In the genomic region with DNA sequence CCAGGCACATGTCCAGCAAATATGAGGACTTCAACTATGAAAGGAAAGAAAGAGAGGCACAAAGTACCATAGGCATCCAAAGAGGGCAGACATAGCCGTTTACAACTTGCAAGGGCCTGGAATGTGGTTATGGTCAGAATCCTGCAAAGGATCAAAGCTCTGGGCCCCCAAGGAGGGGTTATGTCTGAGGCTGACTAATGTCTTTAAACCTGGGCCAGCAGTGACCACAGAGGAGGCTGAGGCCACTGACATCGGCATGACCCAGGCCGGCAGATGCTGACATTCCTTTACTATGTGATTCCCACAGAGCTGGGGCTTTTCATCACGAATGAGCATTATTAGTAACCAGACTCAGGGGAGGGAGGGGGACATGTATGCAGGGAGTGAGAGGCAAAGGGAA, we compare ENCODE assay signal across 18 cellular contexts.
A peak's percentile ranks its signal among the peaks of the same experiment; 100 is the strongest.
DNase-seq lines count a peak whose midpoint lies in the region; ATAC-seq and TF ChIP-seq lines count a peak whose summit lies in the region.
"Had no signal": no experiment of that assay in that cellular context is flagged by ENCODE, and none has a peak within 500 bp of the region (broad histone marks: within the 10 kb centered on the region; RNA-seq: fewer than 3 reads in every experiment).

No MANE protein-coding gene starts in this region.

- H3K4ac ChIP-seq in trophoblast cell (ENCODE audit: low read depth, low read length): no peak overlapping the region

- no peak overlapping the region for H3K18ac ChIP-seq in trophoblast cell (ENCODE audit: low read length)

- H3K4me1 ChIP-seq in fibroblast of lung (ENCODE audit: control insufficient read depth, extremely low read depth, insufficient read depth, low read length) (peaks cover 11% of the 10 kb centered on the region), trophoblast cell (ENCODE audit: control insufficient read depth in 1 of 2, insufficient read depth in 2 of 2, low read length in 2 of 2) (peaks cover 5 to 12% of the 10 kb centered on the region in 2 experiments)

- H3K27ac ChIP-seq in fibroblast of lung (ENCODE audit: insufficient read depth, low read length) (no peak overlapping the region), trophoblast cell (ENCODE audit: low read depth, low read length) (peak overlapping the region; percentile 32)
- H3K27ac ChIP-seq: HL-60 had no signal

- H3K14ac ChIP-seq in trophoblast cell (ENCODE audit: low read length): no peak overlapping the region

- H3K23ac ChIP-seq in trophoblast cell (ENCODE audit: low read length): no peak overlapping the region

- H3K36me3 ChIP-seq in fibroblast of lung (ENCODE audit: control insufficient read depth, insufficient read depth, low read length) (no peaks in the 10 kb centered on the region), trophoblast cell (ENCODE audit: control insufficient read depth in 1 of 2, insufficient read depth in 2 of 2, low read length in 2 of 2) (no peaks in the 10 kb centered on the region)

- WGBS in trophoblast cell (ENCODE audit: extremely low coverage, insufficient coverage, insufficient read length): no CpG with 5 or more reads among the region's 4 CpGs

- no peaks in the 10 kb centered on the region for H3K27me3 ChIP-seq in fibroblast of lung (ENCODE audit: control insufficient read depth, insufficient read depth, low read length)
- H3K27me3 ChIP-seq in trophoblast cell (ENCODE audit: insufficient read depth, low read length): no peaks in the 10 kb centered on the region

- H3K9ac ChIP-seq in fibroblast of lung (ENCODE audit: insufficient read depth, low read length) (no peak overlapping the region), trophoblast cell (ENCODE audit: low read length) (no peak overlapping the region)

- no peak for TF ChIP-seq CTCF in fibroblast of lung (conservative IDR thresholded peaks at IDR 0.05 in 1 of 2, IDR thresholded peaks at IDR 0.05 in 1 of 2; ENCODE audit: low read depth in 1 of 2, low read length in 2 of 2)

- no peak overlapping the region for H4K91ac ChIP-seq in trophoblast cell (ENCODE audit: low read depth, low read length)

- H3K9me3 ChIP-seq in fibroblast of lung (ENCODE audit: control insufficient read depth, insufficient read depth, low read depth, low read length): no peaks in the 10 kb centered on the region
- H3K9me3 ChIP-seq in trophoblast cell (ENCODE audit: insufficient read depth, low read depth, low read length): no peaks in the 10 kb centered on the region
- H3K9me3 ChIP-seq: mucosa of descending colon had no signal

- H4K20me1 ChIP-seq in fibroblast of lung (ENCODE audit: control insufficient read depth, extremely low read depth, insufficient read depth, low read length): no peaks in the 10 kb centered on the region

- H4K8ac ChIP-seq in trophoblast cell (ENCODE audit: low read depth, low read length): no peak overlapping the region

- H2AK5ac ChIP-seq in trophoblast cell (ENCODE audit: low read length): no peak overlapping the region

- H3K4me3 ChIP-seq in fibroblast of lung (replicated peaks in 1 of 4; ENCODE audit: control extremely low read depth in 1 of 4, insufficient read depth in 1 of 4, low read depth in 3 of 4, low read length in 4 of 4) (no peak overlapping the region), trophoblast cell (ENCODE audit: low read depth, low read length) (no peak overlapping the region)
- H3K4me3 ChIP-seq: mucosa of descending colon had no signal

- H2AFZ ChIP-seq in fibroblast of lung (ENCODE audit: low read length) (no peak overlapping the region), trophoblast cell (ENCODE audit: insufficient read depth, low read length, poor library complexity) (no peak overlapping the region)

- H4K12ac ChIP-seq in trophoblast cell (ENCODE audit: low read depth, low read length): no peak overlapping the region

- no peak overlapping the region for H2BK120ac ChIP-seq in trophoblast cell (ENCODE audit: insufficient read depth, low read length, poor library complexity)

- H2BK5ac ChIP-seq in trophoblast cell (ENCODE audit: low read depth, low read length, poor library complexity): no peak overlapping the region

- no peak overlapping the region for H2BK12ac ChIP-seq in trophoblast cell (ENCODE audit: low read length)

- H3K79me2 ChIP-seq in fibroblast of lung (ENCODE audit: control insufficient read depth, insufficient read depth, low read length) (no peaks in the 10 kb centered on the region), trophoblast cell (ENCODE audit: control insufficient read depth, insufficient read depth, low read length, poor library complexity) (no peaks in the 10 kb centered on the region)

- H3K4me2 ChIP-seq in fibroblast of lung (ENCODE audit: extremely low read depth, insufficient read depth, low read length): no peak overlapping the region
- no peak overlapping the region for H3K4me2 ChIP-seq in trophoblast cell (ENCODE audit: low read length)

- DNase-seq in EH (ENCODE audit: low read depth) (peak; percentile 95), RPMI7951 (ENCODE audit: low read depth) (peak; percentile 100), fibroblast of lung (ENCODE audit: low read depth in 2 of 2) (peak; percentile 53 to 98), trophoblast cell (no peak), midbrain (lab: John Stamatoyannopoulos, UW) (no peak), foreskin melanocyte (no peak)
- no peak for DNase-seq in activated CD4-positive, alpha-beta T cell treated with anti-CD3 and anti-CD28 coated beads, Interleukin-2, amount 50 U/mL, for 1 hour
- DNase-seq: activated CD8-positive, alpha-beta memory T cell treated with anti-CD3 and anti-CD28 coated beads, Interleukin-2, amount 10 ng/mL, durations not matched to agents 7 days and 5 days; cortex of kidney; immature natural killer cell; mucosa of descending colon; NCI-H2081; SHP77 treated with DMSO at 0.1 percent for 48 hours; stimulated activated CD4-positive, alpha-beta T cell treated with anti-CD3 and anti-CD28 coated beads, Interleukin-4, amount 100 ng/mL, for 24 hours had no signal

- H3K79me1 ChIP-seq in trophoblast cell (ENCODE audit: low read length): peaks cover 2% of the 10 kb centered on the region

- no peak for ATAC-seq in HG03196 (IDR thresholded peaks at IDR 0.05; ENCODE audit: unreplicated experiment)
- ATAC-seq: activated CD8-positive, alpha-beta memory T cell treated with anti-CD3 and anti-CD28 coated beads, Interleukin-2, amount 10 ng/mL, durations not matched to agents 7 days and 5 days; activated naive CD4-positive, alpha-beta T cell treated with anti-CD3 and anti-CD28 coated beads, Interleukin-2, amount 50 U/mL, for 72 hours; mucosa of descending colon; stimulated activated memory B cell treated with anti-CD40 and anti-IgM and Interleukin-4, amounts not matched to agents 10 μg/mL and 1 μg/mL and 100 μg/mL, for 72 hours had no signal

Comparison
In these comparisons a context has a peak if more than half of its experiments do, and no peak if none do; other contexts are left out.
1. DNase-seq: peak in EH (single experiment), RPMI7951 (single experiment) and fibroblast of lung (2 of 2); none in trophoblast cell (0 of 2), midbrain (single experiment), foreskin melanocyte (single experiment) and activated CD4-positive, alpha-beta T cell treated with anti-CD3 and anti-CD28 coated beads, Interleukin-2, amount 50 U/mL, for 1 hour (single experiment).